In the genomic region with DNA sequence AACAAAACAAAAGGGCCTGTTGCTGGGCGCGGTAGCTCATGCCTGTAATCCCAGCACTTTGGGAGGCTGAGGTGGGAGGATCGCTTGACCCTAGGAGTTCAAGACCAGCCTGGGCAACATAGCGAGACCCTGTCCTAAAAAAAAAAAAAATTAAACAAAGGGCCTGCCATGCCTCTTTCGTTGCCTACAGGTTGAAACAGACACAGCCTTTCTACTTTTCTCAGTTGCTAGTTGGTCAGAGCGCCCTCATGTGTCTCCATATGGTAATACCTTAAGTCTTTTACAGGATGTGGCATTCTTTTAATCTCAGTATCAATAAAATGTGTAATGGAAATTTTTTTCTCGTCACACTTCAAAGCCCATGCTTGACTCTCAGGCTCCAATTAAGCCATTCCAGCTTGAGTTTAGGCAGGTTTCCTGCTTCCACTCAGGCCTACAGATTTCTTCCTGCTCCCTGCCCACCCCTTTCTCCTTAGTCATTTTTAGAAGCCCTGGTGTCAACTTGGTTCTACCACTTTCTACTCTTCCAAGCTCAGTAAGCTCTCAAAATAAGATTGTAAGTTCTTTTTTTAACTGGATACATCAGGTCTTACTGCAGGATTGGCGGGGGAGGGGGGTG, we compare ENCODE assay signal across 1 cellular context.
TF ChIP-seq lines count a peak whose summit lies in the region.

No MANE protein-coding gene starts in this region.

TF ChIP-seq in Ishikawa, 13 proteins besides CTCF, POLR2A, EP300 and RAD21 (continued from another document):
- TF ChIP-seq, protein P1, sequence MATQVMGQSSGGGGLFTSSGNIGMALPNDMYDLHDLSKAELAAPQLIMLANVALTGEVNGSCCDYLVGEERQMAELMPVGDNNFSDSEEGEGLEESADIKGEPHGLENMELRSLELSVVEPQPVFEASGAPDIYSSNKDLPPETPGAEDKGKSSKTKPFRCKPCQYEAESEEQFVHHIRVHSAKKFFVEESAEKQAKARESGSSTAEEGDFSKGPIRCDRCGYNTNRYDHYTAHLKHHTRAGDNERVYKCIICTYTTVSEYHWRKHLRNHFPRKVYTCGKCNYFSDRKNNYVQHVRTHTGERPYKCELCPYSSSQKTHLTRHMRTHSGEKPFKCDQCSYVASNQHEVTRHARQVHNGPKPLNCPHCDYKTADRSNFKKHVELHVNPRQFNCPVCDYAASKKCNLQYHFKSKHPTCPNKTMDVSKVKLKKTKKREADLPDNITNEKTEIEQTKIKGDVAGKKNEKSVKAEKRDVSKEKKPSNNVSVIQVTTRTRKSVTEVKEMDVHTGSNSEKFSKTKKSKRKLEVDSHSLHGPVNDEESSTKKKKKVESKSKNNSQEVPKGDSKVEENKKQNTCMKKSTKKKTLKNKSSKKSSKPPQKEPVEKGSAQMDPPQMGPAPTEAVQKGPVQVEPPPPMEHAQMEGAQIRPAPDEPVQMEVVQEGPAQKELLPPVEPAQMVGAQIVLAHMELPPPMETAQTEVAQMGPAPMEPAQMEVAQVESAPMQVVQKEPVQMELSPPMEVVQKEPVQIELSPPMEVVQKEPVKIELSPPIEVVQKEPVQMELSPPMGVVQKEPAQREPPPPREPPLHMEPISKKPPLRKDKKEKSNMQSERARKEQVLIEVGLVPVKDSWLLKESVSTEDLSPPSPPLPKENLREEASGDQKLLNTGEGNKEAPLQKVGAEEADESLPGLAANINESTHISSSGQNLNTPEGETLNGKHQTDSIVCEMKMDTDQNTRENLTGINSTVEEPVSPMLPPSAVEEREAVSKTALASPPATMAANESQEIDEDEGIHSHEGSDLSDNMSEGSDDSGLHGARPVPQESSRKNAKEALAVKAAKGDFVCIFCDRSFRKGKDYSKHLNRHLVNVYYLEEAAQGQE (IDR thresholded peaks at IDR 0.05; ENCODE audit: low read depth): no peak
